13 cellular contexts compared by ENCODE assay signal in the genomic region with DNA sequence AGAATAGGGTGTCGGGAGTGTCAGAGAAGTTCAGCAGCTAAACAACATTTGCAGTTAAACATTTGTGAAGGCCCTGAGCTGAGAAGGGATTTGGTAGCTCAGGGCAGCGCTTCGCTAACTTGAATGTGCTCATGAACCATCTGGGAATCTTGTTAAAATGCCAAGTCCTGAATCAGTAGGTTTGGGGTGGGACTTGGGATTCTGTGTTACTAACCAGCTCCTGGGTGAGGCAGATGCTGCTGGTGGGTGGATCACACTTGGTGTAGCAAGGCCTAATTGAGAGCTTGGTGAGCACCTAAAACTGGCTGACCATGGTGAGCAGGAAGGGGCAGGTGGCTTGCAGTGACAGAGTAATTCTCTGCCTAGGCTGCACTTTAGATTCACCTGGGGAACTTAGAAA. TPM values are rescaled to one million over a fixed set of nuclear protein-coding genes. Genes with fewer than 3 reads are reported as not detected.
DNase-seq lines count a peak whose midpoint lies in the region; ATAC-seq and TF ChIP-seq lines count a peak whose summit lies in the region.
"Had no signal": no experiment of that assay in that cellular context is flagged by ENCODE, and none has a peak within 500 bp of the region (broad histone marks: within the 10 kb centered on the region; RNA-seq: fewer than 3 reads in every experiment).

No MANE protein-coding gene starts in this region.

- peaks cover 0 to 2% (median 0%) of the 10 kb centered on the region in 5 experiments for H3K9me3 Mint-ChIP-seq in brain
- H3K9me3 Mint-ChIP-seq in activated T-helper 17 cell treated with anti-CD3 and anti-CD28 coated beads, Interleukin-2, amount 50 U/mL, for 72 hours, result no peaks in the 10 kb centered on the region
- no peaks in the 10 kb centered on the region for H3K9me3 Mint-ChIP-seq in activated CD8-positive, alpha-beta T cell treated with anti-CD3 and anti-CD28 coated beads for 36 hours
- H3K9me3 Mint-ChIP-seq: activated CD4-positive, alpha-beta memory T cell treated with anti-CD3 and anti-CD28 coated beads, Interleukin-2, amount 10 ng/mL, durations not matched to agents 7 days and 5 days had no signal

- H3K4me1 Mint-ChIP-seq in brain, result peaks cover 59% of the 10 kb centered on the region
- H3K4me1 Mint-ChIP-seq in activated T-helper 17 cell treated with anti-CD3 and anti-CD28 coated beads, Interleukin-2, amount 50 U/mL, for 72 hours, result peaks cover 30% of the 10 kb centered on the region
- peaks cover 51% of the 10 kb centered on the region for H3K4me1 Mint-ChIP-seq in activated CD8-positive, alpha-beta T cell treated with anti-CD3 and anti-CD28 coated beads for 36 hours (ENCODE audit: low read depth)

- in situ Hi-C loops in ACHN (cut with HindIII; ENCODE audit: low pct_ligation_motif_present, low pct_unique_long_range_greater_than_20kb, low sequenced_read_pairs), result no loop called here

- TF ChIP-seq POLR2A in suprapubic skin (IDR thresholded peaks at IDR 0.05), result no peak

- H3K4me3 ChIP-seq in HFF-Myc (replicated peaks; ENCODE audit: low read depth, low read length) (no peak overlapping the region), left ventricle myocardium inferior (no peak overlapping the region), suprapubic skin (no peak overlapping the region)
- H3K4me3 ChIP-seq: BLaER1 treated with 17β-estradiol and CSF1 and Interleukin-3, amounts not matched to agents 10 nM and 100 nM had no signal

- intact Hi-C loops in left ventricle myocardium inferior (cut with micrococcal nuclease), result no loop called here
- intact Hi-C loops in activated CD8-positive, alpha-beta T cell treated with anti-CD3 and anti-CD28 coated beads for 36 hours (cut with micrococcal nuclease), result no loop called here

- DNase-seq in ACHN, result peak; percentile 80
- peak; percentile 83 for DNase-seq in HFF-Myc (ENCODE audit: extremely low read depth, low read depth)
- no peak for DNase-seq in left ventricle myocardium inferior
- no peak for DNase-seq in NOMO-1 (lab: John Stamatoyannopoulos, UW; ENCODE audit: unreplicated experiment in 2 of 2)
- no peak for DNase-seq in activated CD8-positive, alpha-beta T cell treated with anti-CD3 and anti-CD28 coated beads for 36 hours
- DNase-seq in suprapubic skin (ENCODE audit: low spot score in 2 of 2), result no peak
- DNase-seq: activated CD4-positive, alpha-beta memory T cell treated with anti-CD3 and anti-CD28 coated beads, Interleukin-2, amount 10 ng/mL, durations not matched to agents 7 days and 5 days; stimulated activated CD4-positive, alpha-beta T cell treated with anti-CD3 and anti-CD28 coated beads, Interleukin-15, amount 100 ng/mL, for 24 hours; stimulated activated naive CD8-positive, alpha-beta T cell treated with anti-CD3 and anti-CD28 coated beads, Interleukin-15, Interleukin-2, amounts not matched to agents 100 U/mL and 50 U/mL, for 24 hours; SW 1271 had no signal

- 37% methylated on average over 3 of the region's 3 CpGs for WGBS in suprapubic skin

- no peak for ATAC-seq in activated T-helper 17 cell treated with anti-CD3 and anti-CD28 coated beads, Interleukin-2, amount 50 U/mL, for 72 hours (replicated peaks)
- no peak for ATAC-seq in activated CD8-positive, alpha-beta T cell treated with anti-CD3 and anti-CD28 coated beads for 36 hours
- ATAC-seq: stimulated activated naive CD8-positive, alpha-beta T cell treated with anti-CD3 and anti-CD28 coated beads, Interleukin-15, Interleukin-2, amounts not matched to agents 100 U/mL and 50 U/mL, for 24 hours had no signal

- H3K27me3 ChIP-seq in left ventricle myocardium inferior (ENCODE audit: low read depth) (no peaks in the 10 kb centered on the region), suprapubic skin (no peaks in the 10 kb centered on the region)
- H3K27me3 ChIP-seq: BLaER1 treated with 17β-estradiol and CSF1 and Interleukin-3, amounts not matched to agents 10 nM and 100 nM had no signal

- TF ChIP-seq CTCF in HFF-Myc (IDR thresholded peaks at IDR 0.05; ENCODE audit: low read depth, low read length, missing control alignments), result no peak
- TF ChIP-seq CTCF in brain (conservative IDR thresholded peaks at IDR 0.05), result no peak
- TF ChIP-seq CTCF in left ventricle myocardium inferior (IDR thresholded peaks at IDR 0.05; ENCODE audit: borderline replicate concordance), result no peak
- no peak for TF ChIP-seq CTCF in activated CD8-positive, alpha-beta T cell treated with anti-CD3 and anti-CD28 coated beads for 36 hours (IDR thresholded peaks at IDR 0.05)
- no peak for TF ChIP-seq CTCF in suprapubic skin (IDR thresholded peaks at IDR 0.05)

- H3K4me3 Mint-ChIP-seq in brain, result peak overlapping the region in 2 of 5 experiments; percentile 45 to 54
- H3K4me3 Mint-ChIP-seq in activated T-helper 17 cell treated with anti-CD3 and anti-CD28 coated beads, Interleukin-2, amount 50 U/mL, for 72 hours, result no peak overlapping the region
- no peak overlapping the region for H3K4me3 Mint-ChIP-seq in activated CD8-positive, alpha-beta T cell treated with anti-CD3 and anti-CD28 coated beads for 36 hours
- H3K4me3 Mint-ChIP-seq: activated CD4-positive, alpha-beta memory T cell treated with anti-CD3 and anti-CD28 coated beads, Interleukin-2, amount 10 ng/mL, durations not matched to agents 7 days and 5 days had no signal

- TF ChIP-seq EP300 in suprapubic skin (IDR thresholded peaks at IDR 0.05), result no peak

- H3K9me3 ChIP-seq in left ventricle myocardium inferior (replicated peaks) (no peaks in the 10 kb centered on the region), suprapubic skin (no peaks in the 10 kb centered on the region)
- H3K9me3 ChIP-seq: BLaER1 treated with 17β-estradiol and CSF1 and Interleukin-3, amounts not matched to agents 10 nM and 100 nM had no signal

- H3K27me3 Mint-ChIP-seq in brain, result no peaks in the 10 kb centered on the region
- no peaks in the 10 kb centered on the region for H3K27me3 Mint-ChIP-seq in activated T-helper 17 cell treated with anti-CD3 and anti-CD28 coated beads, Interleukin-2, amount 50 U/mL, for 72 hours
- no peaks in the 10 kb centered on the region for H3K27me3 Mint-ChIP-seq in activated CD8-positive, alpha-beta T cell treated with anti-CD3 and anti-CD28 coated beads for 36 hours
- H3K27me3 Mint-ChIP-seq: activated CD4-positive, alpha-beta memory T cell treated with anti-CD3 and anti-CD28 coated beads, Interleukin-2, amount 10 ng/mL, durations not matched to agents 7 days and 5 days had no signal

- peaks cover 31% of the 10 kb centered on the region for H3K36me3 Mint-ChIP-seq in brain
- H3K36me3 Mint-ChIP-seq in activated T-helper 17 cell treated with anti-CD3 and anti-CD28 coated beads, Interleukin-2, amount 50 U/mL, for 72 hours (ENCODE audit: low read depth), result peaks cover 27% of the 10 kb centered on the region
- peaks cover 37% of the 10 kb centered on the region for H3K36me3 Mint-ChIP-seq in activated CD8-positive, alpha-beta T cell treated with anti-CD3 and anti-CD28 coated beads for 36 hours (ENCODE audit: low read depth)

- peak overlapping the region; percentile 18 for H3K27ac ChIP-seq in left ventricle myocardium inferior (replicated peaks)
- no peak overlapping the region for H3K27ac ChIP-seq in suprapubic skin
- H3K27ac ChIP-seq: BLaER1 treated with 17β-estradiol and CSF1 and Interleukin-3, amounts not matched to agents 10 nM and 100 nM had no signal

- CTCF ChIA-PET in activated CD8-positive, alpha-beta T cell treated with anti-CD3 and anti-CD28 coated beads for 36 hours (lab: Charles Lee), result interaction anchor here (0.9 to 1.4 kb wide), 3 partner anchors 9 to 126 kb away, joined by 3 to 4 read pairs (median 3); no protein-coding TSS in a partner anchor

- H3K36me3 ChIP-seq in left ventricle myocardium inferior (peaks cover 3% of the 10 kb centered on the region), suprapubic skin (no peaks in the 10 kb centered on the region)

- H3K27ac Mint-ChIP-seq in brain, result peak overlapping the region in 4 of 5 experiments; percentile 65 to 83 (median 75)
- no peak overlapping the region for H3K27ac Mint-ChIP-seq in activated T-helper 17 cell treated with anti-CD3 and anti-CD28 coated beads, Interleukin-2, amount 50 U/mL, for 72 hours
- no peak overlapping the region for H3K27ac Mint-ChIP-seq in activated CD8-positive, alpha-beta T cell treated with anti-CD3 and anti-CD28 coated beads for 36 hours
- H3K27ac Mint-ChIP-seq: activated CD4-positive, alpha-beta memory T cell treated with anti-CD3 and anti-CD28 coated beads, Interleukin-2, amount 10 ng/mL, durations not matched to agents 7 days and 5 days had no signal

- peaks cover 43% of the 10 kb centered on the region for H3K4me1 ChIP-seq in left ventricle myocardium inferior
- H3K4me1 ChIP-seq in suprapubic skin, result peaks cover 35% of the 10 kb centered on the region

- POLR2A ChIA-PET in activated CD8-positive, alpha-beta T cell treated with anti-CD3 and anti-CD28 coated beads for 36 hours (lab: Charles Lee), result interaction anchor here (0.8 to 2.0 kb wide), 3 partner anchors 9 to 39 kb away, joined by 3 to 5 read pairs (median 4); no protein-coding TSS in a partner anchor

RNA-seq across cellular contexts. Expression of gene PTPRA, which starts 5.9 kb away (rescaled TPM):
- 101 TPM for polyA plus RNA-seq in brain (ENCODE audit: insufficient read depth, low read depth, low replicate concordance)
- total RNA-seq in left ventricle myocardium inferior, result 23.5 TPM
- 10 to 100 TPM; 40.0 to 46.5 TPM for total RNA-seq in activated T-helper 17 cell treated with anti-CD3 and anti-CD28 coated beads, Interleukin-2, amount 50 U/mL, for 72 hours
- 10 to 100 TPM; 42.0 to 43.1 TPM for total RNA-seq in activated CD8-positive, alpha-beta T cell treated with anti-CD3 and anti-CD28 coated beads for 36 hours
- 10 to 100 TPM; 47.7 to 83.0 (median 73.4) TPM for total RNA-seq in suprapubic skin

RNA-seq across cellular contexts. Expression of gene VPS16, which starts 38.6 kb away (rescaled TPM):
- polyA plus RNA-seq in brain (ENCODE audit: insufficient read depth, low read depth, low replicate concordance), result 38.4 TPM
- total RNA-seq in left ventricle myocardium inferior (15.7 TPM), suprapubic skin (10 to 100 TPM; 35.7 to 37.4 (median 36.1) TPM)
- total RNA-seq in activated T-helper 17 cell treated with anti-CD3 and anti-CD28 coated beads, Interleukin-2, amount 50 U/mL, for 72 hours, result 10 to 100 TPM; 37.2 to 45.4 TPM
- 10 to 100 TPM; 34.5 to 38.7 TPM for total RNA-seq in activated CD8-positive, alpha-beta T cell treated with anti-CD3 and anti-CD28 coated beads for 36 hours

RNA-seq across cellular contexts. Expression of gene PCED1A, which starts 38.7 kb away (rescaled TPM):
- 34.9 TPM for polyA plus RNA-seq in brain (ENCODE audit: insufficient read depth, low read depth, low replicate concordance)
- total RNA-seq in left ventricle myocardium inferior, result 9.4 TPM
- total RNA-seq in activated T-helper 17 cell treated with anti-CD3 and anti-CD28 coated beads, Interleukin-2, amount 50 U/mL, for 72 hours, result 10 to 100 TPM; 15.0 to 38.5 TPM
- 10 to 100 TPM; 33.9 to 34.3 TPM for total RNA-seq in activated CD8-positive, alpha-beta T cell treated with anti-CD3 and anti-CD28 coated beads for 36 hours
- 10 to 100 TPM in 3 of 4 donors, 1 to 10 TPM in 1; 8.0 to 31.1 (median 19.4) TPM for total RNA-seq in suprapubic skin

Comparison
In these comparisons a context has a peak if more than half of its experiments do, and no peak if none do; other contexts are left out.
1. DNase-seq: peak in ACHN (single experiment) and HFF-Myc (single experiment); none in left ventricle myocardium inferior (single experiment), NOMO-1 (0 of 2), activated CD8-positive, alpha-beta T cell treated with anti-CD3 and anti-CD28 coated beads for 36 hours (single experiment) and suprapubic skin (0 of 2).
2. H3K27ac Mint-ChIP-seq: peak in brain (4 of 5); none in activated T-helper 17 cell treated with anti-CD3 and anti-CD28 coated beads, Interleukin-2, amount 50 U/mL, for 72 hours (single experiment) and activated CD8-positive, alpha-beta T cell treated with anti-CD3 and anti-CD28 coated beads for 36 hours (single experiment).